Comparison of ENCODE assay signal across 10 cellular contexts in genomic region chr11:47592970-47593369, GRCh38. TPM values are rescaled to one million over a fixed set of nuclear protein-coding genes. Genes with fewer than 3 reads are reported as not detected.
"Had no signal": no experiment of that assay in that cellular context is flagged by ENCODE, and none has a peak within 500 bp of the region (broad histone marks: within the 10 kb centered on the region; RNA-seq: fewer than 3 reads in every experiment).

No MANE protein-coding gene starts in this region.

- FAIRE-seq: islet of Langerhans had no signal

- DNase-seq: activated CD8-positive, alpha-beta memory T cell treated with anti-CD3 and anti-CD28 coated beads, Interleukin-2, amount 50 U/mL, for 4 hours; activated CD8-positive, alpha-beta T cell treated with anti-CD3 and anti-CD28 coated beads for 36 hours; activated naive CD4-positive, alpha-beta T cell; activated T-cell treated with anti-CD3 and anti-CD28 coated beads, Interleukin-2, amount 50 U/mL, for 72 hours; mammary epithelial cell; T1000; tibial artery had no signal

- H3K36me3 ChIP-seq: tibial artery had no signal

- H3K9me3 Mint-ChIP-seq: activated CD8-positive, alpha-beta T cell treated with anti-CD3 and anti-CD28 coated beads for 36 hours; activated T-cell treated with anti-CD3 and anti-CD28 coated beads, Interleukin-2, amount 50 U/mL, for 72 hours; natural killer cell treated with Interleukin-12 subunit alpha and Interleukin-12 subunit beta and Interleukin-15 and Interleukin-18, amount 100 ng/mL, for 72 hours had no signal

- ATAC-seq: activated T-cell treated with anti-CD3 and anti-CD28 coated beads, Interleukin-2, amount 50 U/mL, for 72 hours had no signal

- H3K27ac Mint-ChIP-seq: activated CD8-positive, alpha-beta T cell treated with anti-CD3 and anti-CD28 coated beads for 36 hours; activated T-cell treated with anti-CD3 and anti-CD28 coated beads, Interleukin-2, amount 50 U/mL, for 72 hours; natural killer cell treated with Interleukin-12 subunit alpha and Interleukin-12 subunit beta and Interleukin-15 and Interleukin-18, amount 100 ng/mL, for 72 hours had no signal

- H3K36me3 Mint-ChIP-seq: natural killer cell treated with Interleukin-12 subunit alpha and Interleukin-12 subunit beta and Interleukin-15 and Interleukin-18, amount 100 ng/mL, for 72 hours had no signal

- H3K4me3 Mint-ChIP-seq: activated CD8-positive, alpha-beta T cell treated with anti-CD3 and anti-CD28 coated beads for 36 hours; natural killer cell treated with Interleukin-12 subunit alpha and Interleukin-12 subunit beta and Interleukin-15 and Interleukin-18, amount 100 ng/mL, for 72 hours had no signal

- H3K4me3 ChIP-seq: tibial artery had no signal

- H3K9me3 ChIP-seq: tibial artery had no signal

RNA-seq across cellular contexts. Expression of gene C1QTNF4, which starts 1.2 kb away (rescaled TPM):
- total RNA-seq: natural killer cell treated with Interleukin-12 subunit alpha and Interleukin-12 subunit beta and Interleukin-15 and Interleukin-18, amount 100 ng/mL, for 72 hours had no signal
- polyA plus RNA-seq: mammary epithelial cell had no signal

RNA-seq across cellular contexts. Expression of gene FAM180B, which starts 6.5 kb away (rescaled TPM):
- total RNA-seq: activated CD8-positive, alpha-beta T cell treated with anti-CD3 and anti-CD28 coated beads for 36 hours; glomerular endothelial cell; mammary epithelial cell had no signal
- polyA plus RNA-seq: mammary epithelial cell had no signal
